1 cellular context compared by ENCODE assay signal in genomic region chr12:70686299-70686698, GRCh38.
TF ChIP-seq lines count a peak whose summit lies in the region.

No MANE protein-coding gene starts in this region.

TF ChIP-seq in H1, 55 proteins besides CTCF, POLR2A, EP300 and RAD21:
- TF ChIP-seq E2F6 (IDR thresholded peaks at IDR 0.05) (no peak), NRF1 (IDR thresholded peaks at IDR 0.05; ENCODE audit: low read depth, low read length) (no peak), CREB1 (IDR thresholded peaks at IDR 0.05) (no peak), RNF2 (IDR thresholded peaks at IDR 0.05; ENCODE audit: borderline replicate concordance, low read depth, low read length, missing control alignments, poor library complexity, severe bottlenecking) (no peak), SIN3A (conservative IDR thresholded peaks at IDR 0.05 in 1 of 2, IDR thresholded peaks at IDR 0.05 in 1 of 2; ENCODE audit: low read depth in 1 of 2, low read length in 2 of 2) (no peak), KDM5A (IDR thresholded peaks at IDR 0.05; ENCODE audit: low read length) (no peak), CTBP2 (IDR thresholded peaks at IDR 0.05; ENCODE audit: borderline replicate concordance, insufficient read depth, insufficient read length, low read length) (no peak), SP4 (IDR thresholded peaks at IDR 0.05; ENCODE audit: low read length) (no peak), CHD2 (IDR thresholded peaks at IDR 0.05; ENCODE audit: low read length) (no peak), HDAC2 (IDR thresholded peaks at IDR 0.05; ENCODE audit: borderline replicate concordance in 1 of 2, low read depth in 2 of 2, low read length in 2 of 2) (no peak), MAFK (IDR thresholded peaks at IDR 0.05; ENCODE audit: low read depth, low read length) (no peak), ASH2L (IDR thresholded peaks at IDR 0.05; ENCODE audit: low read length) (no peak)
